In the genomic region with DNA sequence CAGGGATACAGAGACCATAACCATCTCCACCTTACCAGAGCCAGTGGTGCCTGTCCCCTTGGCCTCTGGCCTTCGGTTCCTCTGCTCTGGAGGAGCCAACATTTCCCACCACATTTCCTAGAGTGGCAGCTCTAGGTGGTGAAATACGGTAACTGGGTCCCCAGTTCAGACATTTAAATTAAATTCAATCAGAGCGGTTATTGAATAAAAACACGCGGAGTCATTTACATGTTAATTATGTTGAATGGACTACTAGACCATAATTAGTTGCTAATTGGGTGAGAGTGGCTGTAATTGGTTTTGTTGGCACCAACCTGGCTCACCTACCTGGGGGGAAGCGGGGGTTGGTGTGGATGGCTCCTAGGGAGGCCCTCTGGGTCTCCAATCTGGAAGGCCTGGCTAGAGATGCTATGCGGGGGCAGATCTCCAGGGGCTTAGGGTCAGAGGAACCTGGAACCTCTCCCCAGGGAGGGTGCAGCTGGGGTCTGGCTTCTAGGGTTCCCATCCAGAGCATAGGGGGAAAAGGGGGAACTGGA, we compare ENCODE assay signal across 1 cellular context.
TF ChIP-seq lines count a peak whose summit lies in the region.

No MANE protein-coding gene starts in this region.

TF ChIP-seq in WTC11, 78 proteins besides CTCF, POLR2A, EP300 and RAD21 (continued from another document):
- TF ChIP-seq, protein P1, sequence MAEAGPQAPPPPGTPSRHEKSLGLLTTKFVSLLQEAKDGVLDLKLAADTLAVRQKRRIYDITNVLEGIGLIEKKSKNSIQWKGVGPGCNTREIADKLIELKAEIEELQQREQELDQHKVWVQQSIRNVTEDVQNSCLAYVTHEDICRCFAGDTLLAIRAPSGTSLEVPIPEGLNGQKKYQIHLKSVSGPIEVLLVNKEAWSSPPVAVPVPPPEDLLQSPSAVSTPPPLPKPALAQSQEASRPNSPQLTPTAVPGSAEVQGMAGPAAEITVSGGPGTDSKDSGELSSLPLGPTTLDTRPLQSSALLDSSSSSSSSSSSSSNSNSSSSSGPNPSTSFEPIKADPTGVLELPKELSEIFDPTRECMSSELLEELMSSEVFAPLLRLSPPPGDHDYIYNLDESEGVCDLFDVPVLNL (CRISPR knock-in tag; IDR thresholded peaks at IDR 0.05; ENCODE audit: borderline replicate concordance, low read depth): no peak
- TF ChIP-seq, protein P2, sequence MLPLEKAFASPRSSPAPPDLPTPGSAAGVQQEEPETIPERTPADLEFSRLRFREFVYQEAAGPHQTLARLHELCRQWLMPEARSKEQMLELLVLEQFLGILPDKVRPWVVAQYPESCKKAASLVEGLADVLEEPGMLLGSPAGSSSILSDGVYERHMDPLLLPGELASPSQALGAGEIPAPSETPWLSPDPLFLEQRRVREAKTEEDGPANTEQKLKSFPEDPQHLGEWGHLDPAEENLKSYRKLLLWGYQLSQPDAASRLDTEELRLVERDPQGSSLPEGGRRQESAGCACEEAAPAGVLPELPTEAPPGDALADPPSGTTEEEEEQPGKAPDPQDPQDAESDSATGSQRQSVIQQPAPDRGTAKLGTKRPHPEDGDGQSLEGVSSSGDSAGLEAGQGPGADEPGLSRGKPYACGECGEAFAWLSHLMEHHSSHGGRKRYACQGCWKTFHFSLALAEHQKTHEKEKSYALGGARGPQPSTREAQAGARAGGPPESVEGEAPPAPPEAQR (CRISPR knock-in tag; IDR thresholded peaks at IDR 0.05): no peak
- TF ChIP-seq, protein P3, sequence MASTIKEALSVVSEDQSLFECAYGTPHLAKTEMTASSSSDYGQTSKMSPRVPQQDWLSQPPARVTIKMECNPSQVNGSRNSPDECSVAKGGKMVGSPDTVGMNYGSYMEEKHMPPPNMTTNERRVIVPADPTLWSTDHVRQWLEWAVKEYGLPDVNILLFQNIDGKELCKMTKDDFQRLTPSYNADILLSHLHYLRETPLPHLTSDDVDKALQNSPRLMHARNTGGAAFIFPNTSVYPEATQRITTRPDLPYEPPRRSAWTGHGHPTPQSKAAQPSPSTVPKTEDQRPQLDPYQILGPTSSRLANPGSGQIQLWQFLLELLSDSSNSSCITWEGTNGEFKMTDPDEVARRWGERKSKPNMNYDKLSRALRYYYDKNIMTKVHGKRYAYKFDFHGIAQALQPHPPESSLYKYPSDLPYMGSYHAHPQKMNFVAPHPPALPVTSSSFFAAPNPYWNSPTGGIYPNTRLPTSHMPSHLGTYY (CRISPR knock-in tag; IDR thresholded peaks at IDR 0.05): no peak
- TF ChIP-seq ETV6 (CRISPR knock-in tag; IDR thresholded peaks at IDR 0.05) (no peak), FOXJ3 (CRISPR knock-in tag; IDR thresholded peaks at IDR 0.05; ENCODE audit: borderline replicate concordance) (no peak), NR2C2 (CRISPR knock-in tag; IDR thresholded peaks at IDR 0.05) (no peak)
TF ChIP-seq in WTC11: peak in this region for 0.
